9 cellular contexts compared by ENCODE assay signal in genomic region chr19:2333027-2333806, GRCh38. TPM values are rescaled to one million over a fixed set of nuclear protein-coding genes. Genes with fewer than 3 reads are reported as not detected.
DNase-seq lines count a peak whose midpoint lies in the region; ATAC-seq and TF ChIP-seq lines count a peak whose summit lies in the region.
"Had no signal": no experiment of that assay in that cellular context is flagged by ENCODE, and none has a peak within 500 bp of the region (broad histone marks: within the 10 kb centered on the region; RNA-seq: fewer than 3 reads in every experiment).

No MANE protein-coding gene starts in this region.

- peaks cover 52% of the 10 kb centered on the region for H4K20me1 ChIP-seq in DND-41 (ENCODE audit: insufficient read depth, low read length)

- H3K4me1 Mint-ChIP-seq in activated B cell treated with CpG ODN at 0.5 μM for 24 hours = peaks cover 62% of the 10 kb centered on the region
- peaks cover 43 to 78% (median 66%) of the 10 kb centered on the region in 4 donors for H3K4me1 Mint-ChIP-seq in naive thymus-derived CD8-positive, alpha-beta T cell

- peak overlapping the region; percentile 81 for H3K27ac Mint-ChIP-seq in activated B cell treated with CpG ODN at 0.5 μM for 24 hours
- peak overlapping the region; percentile 75 to 99 (median 90) for H3K27ac Mint-ChIP-seq in naive thymus-derived CD8-positive, alpha-beta T cell

- no peak overlapping the region for H3K4me3 ChIP-seq in DND-41 (ENCODE audit: low read depth in 1 of 2, low read length in 2 of 2)
- no peak overlapping the region for H3K4me3 ChIP-seq in tibial artery
- H3K4me3 ChIP-seq: vagina had no signal

- no peak for TF ChIP-seq CTCF in DND-41 (IDR thresholded peaks at IDR 0.05; ENCODE audit: borderline replicate concordance, extremely low read depth, low read length, poor library complexity, severe bottlenecking)
- no peak for TF ChIP-seq CTCF in activated B cell treated with CpG ODN at 0.5 μM for 24 hours (IDR thresholded peaks at IDR 0.05)
- TF ChIP-seq CTCF in tibial artery (IDR thresholded peaks at IDR 0.05) = no peak

- ATAC-seq in DND-41 (ENCODE audit: insufficient read depth, low read depth) = no peak
- ATAC-seq in activated B cell treated with CpG ODN at 0.5 μM for 24 hours (ENCODE audit: low read depth) = no peak
- no peak for ATAC-seq in naive thymus-derived CD8-positive, alpha-beta T cell
- ATAC-seq in GM21723 (IDR thresholded peaks at IDR 0.05; ENCODE audit: unreplicated experiment) = no peak

- DNase-seq in DND-41 (peak; percentile 49), NCI-H187 (lab: John Stamatoyannopoulos, UW) (peak; percentile 87 to 94), activated B cell treated with CpG ODN at 0.5 μM for 24 hours (no peak), OCI-M1 (lab: John Stamatoyannopoulos, UW) (no peak), tibial artery (no peak), SKM-1 (lab: John Stamatoyannopoulos, UW; ENCODE audit: unreplicated experiment) (no peak)
- DNase-seq in naive thymus-derived CD8-positive, alpha-beta T cell = no peak

- H3K9me3 ChIP-seq in DND-41 (ENCODE audit: insufficient read depth, low read length, severe bottlenecking) (no peaks in the 10 kb centered on the region), tibial artery (no peaks in the 10 kb centered on the region)
- H3K9me3 ChIP-seq: vagina had no signal

- H3K9me3 Mint-ChIP-seq in activated B cell treated with CpG ODN at 0.5 μM for 24 hours = no peaks in the 10 kb centered on the region
- H3K9me3 Mint-ChIP-seq in naive thymus-derived CD8-positive, alpha-beta T cell = no peaks in the 10 kb centered on the region

- H3K4me1 ChIP-seq in DND-41 (ENCODE audit: insufficient read depth, low read length) (peaks cover 50% of the 10 kb centered on the region), tibial artery (peaks cover 0 to 47% (median 22%) of the 10 kb centered on the region in 4 donors)

- POLR2A ChIA-PET in activated B cell treated with CpG ODN at 0.5 μM for 24 hours (lab: Charles Lee) = interaction anchor here (0.6 to 2.0 kb wide), 10 partner anchors 9 to 143 kb away, joined by 3 to 8 read pairs (median 4); partner anchors contain the start of gene GADD45B
- POLR2A ChIA-PET in naive thymus-derived CD8-positive, alpha-beta T cell (lab: Charles Lee) = interaction anchor here (0.6 to 2.2 kb wide), 7 partner anchors 48 to 143 kb away, joined by 3 to 8 read pairs (median 5); partner anchors contain the start of genes GADD45B and TIMM13

- H3K4me3 Mint-ChIP-seq in activated B cell treated with CpG ODN at 0.5 μM for 24 hours = peak overlapping the region; percentile 73
- peak overlapping the region; percentile 36 to 95 (median 57) for H3K4me3 Mint-ChIP-seq in naive thymus-derived CD8-positive, alpha-beta T cell

- intact Hi-C loops in activated B cell treated with CpG ODN at 0.5 μM for 24 hours (cut with micrococcal nuclease) = loop anchor here (2.0 to 5.0 kb wide), 2 partner anchors 58 to 289 kb away; no protein-coding TSS in a partner anchor
- intact Hi-C loops in tibial artery (cut with DNase I; ENCODE audit: low total_unique reads) = no loop called here

- H3K4me2 ChIP-seq in DND-41 (ENCODE audit: insufficient read depth, low read length) = no peak overlapping the region

- CTCF ChIA-PET in activated B cell treated with CpG ODN at 0.5 μM for 24 hours (lab: Charles Lee) = interaction anchor here (0.8 to 1.5 kb wide), 2 partner anchors 20 to 162 kb away, joined by 3 read pairs; no protein-coding TSS in a partner anchor

- H3K36me3 ChIP-seq in DND-41 (ENCODE audit: insufficient read depth, low read length) = peaks cover 48% of the 10 kb centered on the region
- peaks cover 0 to 7% (median 0%) of the 10 kb centered on the region in 3 donors for H3K36me3 ChIP-seq in tibial artery
- H3K36me3 ChIP-seq: vagina had no signal

- H3K27ac ChIP-seq in DND-41 (ENCODE audit: low read length) (peak overlapping the region; percentile 63), tibial artery (no peak overlapping the region)
- H3K27ac ChIP-seq: vagina had no signal

- peaks cover 29% of the 10 kb centered on the region for H3K36me3 Mint-ChIP-seq in activated B cell treated with CpG ODN at 0.5 μM for 24 hours (ENCODE audit: low read depth)
- H3K36me3 Mint-ChIP-seq in naive thymus-derived CD8-positive, alpha-beta T cell = peaks cover 2 to 9% (median 6%) of the 10 kb centered on the region in 3 donors

- H3K79me2 ChIP-seq in DND-41 (ENCODE audit: insufficient read depth, low read length) = peaks cover 97% of the 10 kb centered on the region

- no peaks in the 10 kb centered on the region for H3K27me3 ChIP-seq in DND-41 (ENCODE audit: insufficient read depth, low read length, poor library complexity)
- no peaks in the 10 kb centered on the region for H3K27me3 ChIP-seq in tibial artery
- H3K27me3 ChIP-seq: vagina had no signal

- H3K9ac ChIP-seq in DND-41 (ENCODE audit: low read depth, low read length) = peak overlapping the region; percentile 21; the same call in 1 of the 2 replicates

- no peaks in the 10 kb centered on the region for H3K27me3 Mint-ChIP-seq in activated B cell treated with CpG ODN at 0.5 μM for 24 hours
- H3K27me3 Mint-ChIP-seq in naive thymus-derived CD8-positive, alpha-beta T cell = no peaks in the 10 kb centered on the region

- H2AFZ ChIP-seq in DND-41 (ENCODE audit: low read depth, low read length) = no peak overlapping the region

RNA-seq across cellular contexts. Expression of gene SPPL2B, which starts 4.7 kb away (rescaled TPM):
- total RNA-seq in activated B cell treated with CpG ODN at 0.5 μM for 24 hours = 112 and 142 TPM in 2 replicates
- total RNA-seq in naive thymus-derived CD8-positive, alpha-beta T cell = 100 to 1,000 TPM; 166 to 175 TPM
- polyA plus RNA-seq in naive thymus-derived CD8-positive, alpha-beta T cell = 10 to 100 TPM; 10.5 to 17.3 (median 11.0) TPM

RNA-seq across cellular contexts. Expression of gene LSM7, which starts 4.8 kb away (rescaled TPM):
- total RNA-seq in activated B cell treated with CpG ODN at 0.5 μM for 24 hours = 149 and 152 TPM in 2 replicates
- 100 to 1,000 TPM in 1 of 2 experiments, 10 to 100 TPM in 1; 99.1 to 102 TPM for total RNA-seq in naive thymus-derived CD8-positive, alpha-beta T cell
- 100 to 1,000 TPM; 187 to 197 (median 196) TPM for polyA plus RNA-seq in naive thymus-derived CD8-positive, alpha-beta T cell

RNA-seq across cellular contexts. Expression of gene LINGO3, which starts 25.3 kb away (rescaled TPM):
- 0.88 and 1.4 TPM in 2 replicates for total RNA-seq in activated B cell treated with CpG ODN at 0.5 μM for 24 hours
- 1 to 10 TPM; 1.1 to 1.4 TPM for total RNA-seq in naive thymus-derived CD8-positive, alpha-beta T cell
- polyA plus RNA-seq in naive thymus-derived CD8-positive, alpha-beta T cell = 1 to 10 TPM; 2.7 to 9.2 (median 5.1) TPM
- total RNA-seq: vagina had no signal

RNA-seq across cellular contexts. Expression of gene TMPRSS9, which starts 26.8 kb away (rescaled TPM):
- not detected in 2 replicates for total RNA-seq in activated B cell treated with CpG ODN at 0.5 μM for 24 hours
- not detected for total RNA-seq in naive thymus-derived CD8-positive, alpha-beta T cell
- not detected for polyA plus RNA-seq in naive thymus-derived CD8-positive, alpha-beta T cell
- total RNA-seq: vagina had no signal

RNA-seq across cellular contexts. Expression of gene PEAK3, which starts 51.2 kb away (rescaled TPM):
- 0.09 TPM in 1 of 2 replicates, not detected in the other for total RNA-seq in activated B cell treated with CpG ODN at 0.5 μM for 24 hours
- total RNA-seq in naive thymus-derived CD8-positive, alpha-beta T cell = under 1 TPM; 0.14 to 0.23 TPM
- under 1 TPM in 1 of 3 donors, not detected in 2; 0.15 TPM for polyA plus RNA-seq in naive thymus-derived CD8-positive, alpha-beta T cell

Comparison
In these comparisons a context has a peak if more than half of its experiments do, and no peak if none do; other contexts are left out.
1. DNase-seq: peak in DND-41 (single experiment) and NCI-H187 (2 of 2); none in activated B cell treated with CpG ODN at 0.5 μM for 24 hours (single experiment), naive thymus-derived CD8-positive, alpha-beta T cell (0 of 10), OCI-M1 (single experiment), tibial artery (0 of 2) and SKM-1 (single experiment).